ENCODE assay signal across 14 cellular contexts in the genomic region with DNA sequence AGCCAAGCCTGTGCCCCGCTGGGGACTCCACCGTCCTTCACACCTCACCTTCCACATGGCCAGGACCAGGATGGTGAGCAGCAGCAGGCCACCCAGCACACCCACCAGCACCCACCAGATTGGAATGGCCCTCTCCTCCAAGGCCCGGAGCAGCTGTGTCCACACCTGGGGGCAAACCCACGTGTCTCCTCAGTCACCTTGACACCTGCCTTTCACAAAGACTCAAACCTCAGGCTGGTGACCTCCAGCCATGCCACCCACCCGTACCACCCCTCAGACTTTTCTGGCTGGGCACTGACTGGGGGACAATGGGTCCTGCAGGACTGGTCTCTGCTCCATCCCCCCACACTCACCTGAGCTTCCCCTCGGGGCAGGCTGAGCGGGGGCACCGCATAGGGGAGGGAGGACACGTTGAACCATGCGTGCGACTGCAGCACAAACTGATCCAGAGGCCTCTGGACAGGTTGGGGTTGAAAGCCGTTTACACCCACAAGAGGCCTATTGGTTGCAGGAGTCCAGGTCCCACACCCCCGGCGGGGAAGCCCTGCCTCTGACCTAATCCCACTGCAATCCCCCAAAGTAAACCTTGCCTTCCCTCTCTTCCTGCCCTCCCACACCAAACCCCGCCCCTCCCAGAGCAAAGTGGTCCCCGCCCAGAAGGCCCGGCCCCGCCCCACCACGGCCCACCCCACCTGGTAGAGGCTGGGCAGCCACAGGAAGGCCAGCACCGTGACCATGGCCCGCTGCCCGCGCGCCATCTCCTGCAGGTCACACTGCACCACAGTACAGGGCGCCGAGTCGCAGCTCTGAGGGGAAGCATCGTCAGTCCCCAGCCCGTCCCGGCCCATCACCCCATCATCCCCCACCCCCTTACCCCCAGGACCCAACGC. TPM values are rescaled to one million over a fixed set of nuclear protein-coding genes. Genes with fewer than 3 reads are reported as not detected.
DNase-seq lines count a peak whose midpoint lies in the region; ATAC-seq and TF ChIP-seq lines count a peak whose summit lies in the region.
"Had no signal": no experiment of that assay in that cellular context is flagged by ENCODE, and none has a peak within 500 bp of the region (broad histone marks: within the 10 kb centered on the region; RNA-seq: fewer than 3 reads in every experiment).

No MANE protein-coding gene starts in this region.

- 28% methylated on average over 11 of the region's 31 CpGs for WGBS in mammary epithelial cell (ENCODE audit: low coverage, missing lambda C conversion rate)

- no peak overlapping the region for H3K4me3 Mint-ChIP-seq in activated CD4-positive, alpha-beta memory T cell treated with anti-CD3 and anti-CD28 coated beads, Interleukin-2, amount 10 ng/mL, durations not matched to agents 7 days and 5 days
- H3K4me3 Mint-ChIP-seq: activated naive CD4-positive, alpha-beta T cell treated with anti-CD3 and anti-CD28 coated beads, Interleukin-2, amount 50 U/mL, for 24 hours; natural killer cell treated with Interleukin-12 subunit alpha and Interleukin-12 subunit beta and Interleukin-15 and Interleukin-18, amount 100 ng/mL, for 72 hours had no signal

- no peaks in the 10 kb centered on the region for H3F3A ChIP-seq in PC-9 (ENCODE audit: insufficient read depth, low read depth)

- H3K27ac ChIP-seq in mammary epithelial cell (ENCODE audit: insufficient read depth, low read depth, low read length) (no peak overlapping the region), breast epithelium (no peak overlapping the region), left lung (no peak overlapping the region), PC-9 (no peak overlapping the region)

- ATAC-seq in esophagus mucosa (peak; percentile 28), left lung (peak; percentile 71), HG03175 (IDR thresholded peaks at IDR 0.05; ENCODE audit: unreplicated experiment) (no peak)
- ATAC-seq: PC-3 had no signal

- H2AFZ ChIP-seq in mammary epithelial cell (ENCODE audit: low read depth, low read length): peak overlapping the region; percentile 2
- H2AFZ ChIP-seq in PC-9: no peak overlapping the region

- H3K36me3 ChIP-seq in mammary epithelial cell (ENCODE audit: insufficient read depth, low read length) (no peaks in the 10 kb centered on the region), breast epithelium (no peaks in the 10 kb centered on the region), left lung (no peaks in the 10 kb centered on the region), PC-9 (ENCODE audit: low read depth) (no peaks in the 10 kb centered on the region)

- TF ChIP-seq POLR2A in breast epithelium (IDR thresholded peaks at IDR 0.05): no peak

- H3K9me3 ChIP-seq in mammary epithelial cell (replicated peaks; ENCODE audit: insufficient read depth, low read length) (no peaks in the 10 kb centered on the region), breast epithelium (no peaks in the 10 kb centered on the region), left lung (no peaks in the 10 kb centered on the region), PC-9 (ENCODE audit: insufficient read depth, low read depth) (no peaks in the 10 kb centered on the region)

- H4K20me1 ChIP-seq in mammary epithelial cell (ENCODE audit: insufficient read depth, low read length) (no peaks in the 10 kb centered on the region), PC-9 (ENCODE audit: insufficient read depth) (no peaks in the 10 kb centered on the region)

- H3K27me3 Mint-ChIP-seq in activated CD4-positive, alpha-beta memory T cell treated with anti-CD3 and anti-CD28 coated beads, Interleukin-2, amount 10 ng/mL, durations not matched to agents 7 days and 5 days: peaks cover 15% of the 10 kb centered on the region

- H3K36me3 Mint-ChIP-seq in activated CD4-positive, alpha-beta memory T cell treated with anti-CD3 and anti-CD28 coated beads, Interleukin-2, amount 10 ng/mL, durations not matched to agents 7 days and 5 days (ENCODE audit: low read depth): no peaks in the 10 kb centered on the region
- H3K36me3 Mint-ChIP-seq: activated naive CD4-positive, alpha-beta T cell treated with anti-CD3 and anti-CD28 coated beads, Interleukin-2, amount 50 U/mL, for 24 hours; natural killer cell treated with Interleukin-12 subunit alpha and Interleukin-12 subunit beta and Interleukin-15 and Interleukin-18, amount 100 ng/mL, for 72 hours had no signal

- H3K9ac ChIP-seq in mammary epithelial cell (ENCODE audit: insufficient read depth, low read length): no peak overlapping the region

- H3K4me1 Mint-ChIP-seq in activated CD4-positive, alpha-beta memory T cell treated with anti-CD3 and anti-CD28 coated beads, Interleukin-2, amount 10 ng/mL, durations not matched to agents 7 days and 5 days: peaks cover 3% of the 10 kb centered on the region

- H3K79me2 ChIP-seq in mammary epithelial cell (ENCODE audit: insufficient read depth, low read length) (no peaks in the 10 kb centered on the region), PC-9 (ENCODE audit: low read depth) (no peaks in the 10 kb centered on the region)

- no peaks in the 10 kb centered on the region for H3K4me1 ChIP-seq in mammary epithelial cell (ENCODE audit: insufficient read depth, low read length)
- no peaks in the 10 kb centered on the region for H3K4me1 ChIP-seq in breast epithelium
- H3K4me1 ChIP-seq in left lung: peaks cover 0 to 6% of the 10 kb centered on the region in 2 donors
- H3K4me1 ChIP-seq in PC-9 (replicated peaks; ENCODE audit: insufficient read depth): no peaks in the 10 kb centered on the region

- H3K27me3 ChIP-seq in mammary epithelial cell (ENCODE audit: insufficient read depth, low read length): no peaks in the 10 kb centered on the region
- H3K27me3 ChIP-seq in breast epithelium: peaks cover 0 to 13% of the 10 kb centered on the region in 2 donors
- peaks cover 0 to 42% of the 10 kb centered on the region in 2 donors for H3K27me3 ChIP-seq in left lung
- H3K27me3 ChIP-seq in PC-9 (ENCODE audit: insufficient read depth, low read depth): no peaks in the 10 kb centered on the region

- in situ Hi-C loops in mammary epithelial cell (cut with MboI; ENCODE audit: low sequenced_read_pairs in 2 of 2): no loop called here

- H3K27ac Mint-ChIP-seq in activated CD4-positive, alpha-beta memory T cell treated with anti-CD3 and anti-CD28 coated beads, Interleukin-2, amount 10 ng/mL, durations not matched to agents 7 days and 5 days: no peak overlapping the region
- H3K27ac Mint-ChIP-seq: activated naive CD4-positive, alpha-beta T cell treated with anti-CD3 and anti-CD28 coated beads, Interleukin-2, amount 50 U/mL, for 24 hours; natural killer cell treated with Interleukin-12 subunit alpha and Interleukin-12 subunit beta and Interleukin-15 and Interleukin-18, amount 100 ng/mL, for 72 hours had no signal

- POLR2A ChIA-PET in activated CD4-positive, alpha-beta memory T cell treated with anti-CD3 and anti-CD28 coated beads, Interleukin-2, amount 10 ng/mL, durations not matched to agents 7 days and 5 days (lab: Charles Lee): interaction anchor here (0.8 to 2.1 kb wide), 2 partner anchors 11 to 13 kb away, joined by 3 to 6 read pairs; a partner anchor contains a TSS
- POLR2A ChIA-PET in PC-9 (lab: Charles Lee; ENCODE audit: unreplicated experiment): no interaction called here

- TF ChIP-seq CTCF in mammary epithelial cell (conservative IDR thresholded peaks at IDR 0.05 in 1 of 2, IDR thresholded peaks at IDR 0.05 in 1 of 2; ENCODE audit: extremely low read depth in 1 of 2, insufficient read depth in 1 of 2, low read depth in 1 of 2, low read length in 2 of 2) (no peak), breast epithelium (IDR thresholded peaks at IDR 0.05) (no peak), left lung (IDR thresholded peaks at IDR 0.05) (no peak), PC-9 (conservative IDR thresholded peaks at IDR 0.05) (no peak)

- H3K4me3 ChIP-seq in mammary epithelial cell (replicated peaks in 1 of 3; ENCODE audit: insufficient read depth in 1 of 3, low read depth in 2 of 3, low read length in 3 of 3) (no peak overlapping the region), breast epithelium (no peak overlapping the region), left lung (no peak overlapping the region), PC-9 (no peak overlapping the region)

- no peaks in the 10 kb centered on the region for H3K9me3 Mint-ChIP-seq in activated CD4-positive, alpha-beta memory T cell treated with anti-CD3 and anti-CD28 coated beads, Interleukin-2, amount 10 ng/mL, durations not matched to agents 7 days and 5 days
- H3K9me3 Mint-ChIP-seq: activated naive CD4-positive, alpha-beta T cell treated with anti-CD3 and anti-CD28 coated beads, Interleukin-2, amount 50 U/mL, for 24 hours; natural killer cell treated with Interleukin-12 subunit alpha and Interleukin-12 subunit beta and Interleukin-15 and Interleukin-18, amount 100 ng/mL, for 72 hours had no signal

- CTCF ChIA-PET in mammary epithelial cell (lab: Charles Lee; ENCODE audit: low non-redundant PET): interaction anchor here (0.8 kb wide), 1 partner anchor 25 kb away, joined by 3 read pairs; no protein-coding TSS in a partner anchor
- CTCF ChIA-PET in activated CD4-positive, alpha-beta memory T cell treated with anti-CD3 and anti-CD28 coated beads, Interleukin-2, amount 10 ng/mL, durations not matched to agents 7 days and 5 days (lab: Charles Lee): no interaction called here
- CTCF ChIA-PET in PC-9 (lab: Charles Lee): no interaction called here

- DNase-seq in mammary epithelial cell: no peak
- no peak for DNase-seq in breast epithelium (ENCODE audit: low spot score in 2 of 2)
- peak in 1 of 2 donors; percentile 73 for DNase-seq in left lung
- no peak for DNase-seq in activated CD4-positive, alpha-beta memory T cell treated with anti-CD3 and anti-CD28 coated beads, Interleukin-2, amount 10 ng/mL, durations not matched to agents 7 days and 5 days
- DNase-seq in PC-9: no peak
- DNase-seq in CD1c-positive myeloid dendritic cell (ENCODE audit: extremely low spot score): no peak
- DNase-seq: DMS79 treated with DMSO at 0.1 percent for 48 hours, Karpas-422, NCI-H2107, PC-3 had no signal

- intact Hi-C loops in mammary epithelial cell (cut with micrococcal nuclease): no loop called here
- intact Hi-C loops in breast epithelium (cut with DNase I; ENCODE audit: low total_unique reads): no loop called here
- intact Hi-C loops in left lung (cut with DNase I): no loop called here
- intact Hi-C loops in PC-9 (cut with micrococcal nuclease; ENCODE audit: unreplicated experiment): no loop called here

- no TSS peak for BruUV-seq in mammary epithelial cell (replicated peaks; lab: Mats Ljungman, UMichigan)
- no TSS peak for BruUV-seq in PC-9 (replicated peaks; lab: Mats Ljungman, UMichigan)

- no peaks in the 10 kb centered on the region for H3K9me2 ChIP-seq in PC-9 (ENCODE audit: insufficient read depth)

- dilution Hi-C loops in mammary epithelial cell (cut with HindIII; ENCODE audit: low sequenced_read_pairs): no loop called here

- no peak overlapping the region for H3K4me2 ChIP-seq in mammary epithelial cell (ENCODE audit: insufficient read depth, low read depth, low read length)
- no peak overlapping the region for H3K4me2 ChIP-seq in PC-9

RNA-seq across cellular contexts. Expression of a gene that starts 10.9 kb away (rescaled TPM):
- 1 to 10 TPM; 2.0 to 4.0 TPM for total RNA-seq in mammary epithelial cell
- polyA plus RNA-seq in mammary epithelial cell: 0.59 TPM
- 0.62 TPM for polyA minus RNA-seq in mammary epithelial cell
- 1 to 10 TPM in 2 of 3 donors, under 1 TPM in 1; 0.88 to 2.9 (median 2.7) TPM for total RNA-seq in breast epithelium
- 1.1 TPM for total RNA-seq in esophagus mucosa
- total RNA-seq in left lung: 1 to 10 TPM; 1.4 to 4.3 TPM
- under 1 TPM in 1 of 2 experiments, not detected in 1; 0.10 TPM for total RNA-seq in activated CD4-positive, alpha-beta memory T cell treated with anti-CD3 and anti-CD28 coated beads, Interleukin-2, amount 10 ng/mL, durations not matched to agents 7 days and 5 days
- total RNA-seq in PC-9 (2021): 8.3 and 11.8 TPM in 2 replicates

RNA-seq across cellular contexts. Expression of a gene that starts 14.9 kb away (rescaled TPM):
- 1 to 10 TPM in 1 of 2 donors, under 1 TPM in 1; 0.17 to 1.3 TPM for total RNA-seq in mammary epithelial cell
- polyA plus RNA-seq in mammary epithelial cell: 0.32 TPM
- not detected for polyA minus RNA-seq in mammary epithelial cell
- 1 to 10 TPM in 2 of 3 donors, under 1 TPM in 1; 0.66 to 1.2 (median 1.1) TPM for total RNA-seq in breast epithelium
- total RNA-seq in esophagus mucosa: 0.68 TPM
- 1 to 10 TPM; 3.2 to 6.7 TPM for total RNA-seq in left lung
- under 1 TPM; 0.58 to 0.71 TPM for total RNA-seq in activated CD4-positive, alpha-beta memory T cell treated with anti-CD3 and anti-CD28 coated beads, Interleukin-2, amount 10 ng/mL, durations not matched to agents 7 days and 5 days
- total RNA-seq in PC-9 (2021): 5.7 TPM in 2 replicates

RNA-seq across cellular contexts. Expression of a gene that starts 29.4 kb away (rescaled TPM):
- total RNA-seq in mammary epithelial cell: 100 to 1,000 TPM; 288 to 394 TPM
- polyA plus RNA-seq in mammary epithelial cell: 369 TPM
- 293 TPM for polyA minus RNA-seq in mammary epithelial cell
- 100 to 1,000 TPM; 166 to 372 (median 252) TPM for total RNA-seq in breast epithelium
- total RNA-seq in esophagus mucosa: 767 TPM
- 100 to 1,000 TPM; 563 to 616 TPM for total RNA-seq in left lung
- 10 to 100 TPM; 87.8 to 98.4 TPM for total RNA-seq in activated CD4-positive, alpha-beta memory T cell treated with anti-CD3 and anti-CD28 coated beads, Interleukin-2, amount 10 ng/mL, durations not matched to agents 7 days and 5 days
- total RNA-seq in PC-9 (2021): 226 and 413 TPM in 2 replicates

RNA-seq across cellular contexts. Expression of a gene that starts 49.9 kb away (rescaled TPM):
- total RNA-seq in mammary epithelial cell (100 to 1,000 TPM; 116 to 169 TPM), breast epithelium (10 to 100 TPM; 53.1 to 88.2 (median 64.2) TPM), esophagus mucosa (126 TPM), left lung (100 to 1,000 TPM; 120 to 121 TPM), PC-9 (2021) (164 and 204 TPM in 2 replicates)
- polyA plus RNA-seq in mammary epithelial cell: 176 TPM
- 171 TPM for polyA minus RNA-seq in mammary epithelial cell
- total RNA-seq in activated CD4-positive, alpha-beta memory T cell treated with anti-CD3 and anti-CD28 coated beads, Interleukin-2, amount 10 ng/mL, durations not matched to agents 7 days and 5 days: 10 to 100 TPM; 72.6 to 77.0 TPM
